In the genomic region with DNA sequence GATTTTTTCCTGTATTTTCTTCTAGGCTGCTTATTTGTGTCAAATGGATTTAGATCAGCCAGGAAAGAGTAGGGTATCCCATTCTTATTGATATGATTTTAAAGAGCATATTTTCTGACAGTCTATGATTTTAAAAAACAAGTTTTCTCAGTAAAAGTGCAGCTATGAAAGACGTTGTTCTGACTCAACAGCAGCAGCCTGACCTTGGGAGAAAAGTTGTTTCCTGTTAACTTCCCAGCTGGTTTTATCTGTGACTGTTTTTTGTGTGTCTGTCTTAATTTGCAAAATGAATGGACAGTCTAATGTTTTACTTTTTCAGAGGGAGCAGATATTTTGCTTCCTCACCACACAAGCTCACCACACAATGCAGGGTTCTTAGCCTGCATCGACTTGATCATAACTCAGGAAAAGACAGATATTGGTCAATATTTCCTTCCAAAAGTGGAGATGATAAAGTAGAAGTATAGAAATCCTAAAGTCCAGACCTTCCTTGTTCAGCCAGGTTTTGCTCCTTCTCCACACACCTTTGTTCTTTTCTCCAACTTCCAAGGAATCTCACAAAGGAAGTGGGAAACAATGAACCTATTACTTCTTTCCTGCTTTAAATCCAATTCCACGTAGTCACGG, we compare ENCODE assay signal across 7 cellular contexts. TPM values are rescaled to one million over a fixed set of nuclear protein-coding genes. Genes with fewer than 3 reads are reported as not detected.
A peak's percentile ranks its signal among the peaks of the same experiment; 100 is the strongest.
DNase-seq lines count a peak whose midpoint lies in the region; ATAC-seq and TF ChIP-seq lines count a peak whose summit lies in the region.

No MANE protein-coding gene starts in this region.

- TF ChIP-seq POLR2A in prostate gland (IDR thresholded peaks at IDR 0.05) = no peak

- H3K36me3 Mint-ChIP-seq in GM23338 (ENCODE audit: low read depth) = peaks cover 20% of the 10 kb centered on the region; the same call in 2 of the 3 replicates

- peak overlapping the region; percentile 76 for H3K4me3 Mint-ChIP-seq in GM23338

- H3K9ac ChIP-seq in SK-N-MC (ENCODE audit: insufficient read length) = peak overlapping the region; percentile 91

- H3K4me1 ChIP-seq in GM23338 (ENCODE audit: insufficient read depth) (peaks cover 27% of the 10 kb centered on the region), prostate gland (replicated peaks) (peaks cover 4% of the 10 kb centered on the region)

- H3K27me3 ChIP-seq in GM23338 (ENCODE audit: insufficient read depth) (no peaks in the 10 kb centered on the region), prostate gland (replicated peaks; ENCODE audit: insufficient read depth) (no peaks in the 10 kb centered on the region)

- TF ChIP-seq CTCF in GM23338 (conservative IDR thresholded peaks at IDR 0.05; ENCODE audit: low read depth in 2 of 2) (no peak), fibroblast of mammary gland (conservative IDR thresholded peaks at IDR 0.05; ENCODE audit: control insufficient read depth, insufficient read depth, low read depth, low read length) (no peak), prostate gland (IDR thresholded peaks at IDR 0.05) (no peak)

- peaks cover under 1% of the 10 kb centered on the region; the same call in 1 of the 2 replicates for H4K20me1 ChIP-seq in GM23338 (replicated peaks; ENCODE audit: insufficient read depth)

- ATAC-seq in GM23338 (no peak), esophagus mucosa (no peak), HG02588 (IDR thresholded peaks at IDR 0.05; ENCODE audit: unreplicated experiment) (no peak)

- H3K27me3 Mint-ChIP-seq in GM23338 (ENCODE audit: insufficient read depth, low read depth, poor library complexity) = peaks cover 2% of the 10 kb centered on the region

- no peaks in the 10 kb centered on the region for H3K9me3 Mint-ChIP-seq in GM23338

- H3K79me2 ChIP-seq in GM23338 (replicated peaks; ENCODE audit: insufficient read depth) = peaks cover 55% of the 10 kb centered on the region

- H3K9me2 ChIP-seq in GM23338 (ENCODE audit: insufficient read depth) = no peaks in the 10 kb centered on the region

- H3K4me2 ChIP-seq in GM23338 = peak overlapping the region; percentile 81

- WGBS in prostate gland = 7% methylated on average over 4 of the region's 4 CpGs

- intact Hi-C loops in prostate gland (cut with DNase I) = no loop called here

- peak overlapping the region; percentile 90 for H2AFZ ChIP-seq in GM23338

- peak overlapping the region; percentile 81 for H3K27ac Mint-ChIP-seq in GM23338

- H3F3A ChIP-seq in GM23338 (replicated peaks; ENCODE audit: low read depth) = no peaks in the 10 kb centered on the region

- H3K36me3 ChIP-seq in GM23338 (ENCODE audit: insufficient read depth) = no peaks in the 10 kb centered on the region
- H3K36me3 ChIP-seq in SK-N-MC (ENCODE audit: insufficient read depth, low read length) = peaks cover 25% of the 10 kb centered on the region
- no peaks in the 10 kb centered on the region for H3K36me3 ChIP-seq in prostate gland

- H3K4me3 ChIP-seq in GM23338 (peak overlapping the region; percentile 58), SK-N-MC (peak overlapping the region; percentile 94), fibroblast of mammary gland (ENCODE audit: control insufficient read depth, low read depth, low read length) (peak overlapping the region; percentile 77), prostate gland (peak overlapping the region; percentile 61 to 66)

- peaks cover 34% of the 10 kb centered on the region for H3K4me1 Mint-ChIP-seq in GM23338

- DNase-seq in GM23338 (ENCODE audit: low spot score) (no peak), SK-N-MC (ENCODE audit: low read depth, low spot score) (no peak), fibroblast of mammary gland (ENCODE audit: low read depth) (peak; percentile 70), prostate gland (ENCODE audit: low spot score) (no peak)
- DNase-seq in activated CD4-positive, alpha-beta T cell treated with anti-CD3 and anti-CD28 coated beads for 4 hours = no peak

- H3K9me3 ChIP-seq in SK-N-MC (ENCODE audit: low read depth, low read length) = no peaks in the 10 kb centered on the region
- no peaks in the 10 kb centered on the region for H3K9me3 ChIP-seq in prostate gland

- H3K27ac ChIP-seq in GM23338 (ENCODE audit: low read depth) (peak overlapping the region; percentile 91), SK-N-MC (peak overlapping the region; percentile 20; the same call in 1 of the 2 replicates), prostate gland (peak overlapping the region; percentile 85 to 90)

TF ChIP-seq in GM23338, 12 proteins besides CTCF, POLR2A, EP300 and RAD21 (continues in another document):
- TF ChIP-seq EZH2 (IDR thresholded peaks at IDR 0.05; ENCODE audit: low read depth, unreplicated experiment) (no peak), POLR2AphosphoS5 (IDR thresholded peaks at IDR 0.05; ENCODE audit: low read depth) (no peak), EZH2phosphoT487 (IDR thresholded peaks at IDR 0.05; ENCODE audit: unreplicated experiment) (no peak), ZNF331 (CRISPR knock-in tag; IDR thresholded peaks at IDR 0.05; ENCODE audit: low read depth) (no peak), ZNF114 (CRISPR knock-in tag; IDR thresholded peaks at IDR 0.05) (no peak)
- TF ChIP-seq, protein P1, sequence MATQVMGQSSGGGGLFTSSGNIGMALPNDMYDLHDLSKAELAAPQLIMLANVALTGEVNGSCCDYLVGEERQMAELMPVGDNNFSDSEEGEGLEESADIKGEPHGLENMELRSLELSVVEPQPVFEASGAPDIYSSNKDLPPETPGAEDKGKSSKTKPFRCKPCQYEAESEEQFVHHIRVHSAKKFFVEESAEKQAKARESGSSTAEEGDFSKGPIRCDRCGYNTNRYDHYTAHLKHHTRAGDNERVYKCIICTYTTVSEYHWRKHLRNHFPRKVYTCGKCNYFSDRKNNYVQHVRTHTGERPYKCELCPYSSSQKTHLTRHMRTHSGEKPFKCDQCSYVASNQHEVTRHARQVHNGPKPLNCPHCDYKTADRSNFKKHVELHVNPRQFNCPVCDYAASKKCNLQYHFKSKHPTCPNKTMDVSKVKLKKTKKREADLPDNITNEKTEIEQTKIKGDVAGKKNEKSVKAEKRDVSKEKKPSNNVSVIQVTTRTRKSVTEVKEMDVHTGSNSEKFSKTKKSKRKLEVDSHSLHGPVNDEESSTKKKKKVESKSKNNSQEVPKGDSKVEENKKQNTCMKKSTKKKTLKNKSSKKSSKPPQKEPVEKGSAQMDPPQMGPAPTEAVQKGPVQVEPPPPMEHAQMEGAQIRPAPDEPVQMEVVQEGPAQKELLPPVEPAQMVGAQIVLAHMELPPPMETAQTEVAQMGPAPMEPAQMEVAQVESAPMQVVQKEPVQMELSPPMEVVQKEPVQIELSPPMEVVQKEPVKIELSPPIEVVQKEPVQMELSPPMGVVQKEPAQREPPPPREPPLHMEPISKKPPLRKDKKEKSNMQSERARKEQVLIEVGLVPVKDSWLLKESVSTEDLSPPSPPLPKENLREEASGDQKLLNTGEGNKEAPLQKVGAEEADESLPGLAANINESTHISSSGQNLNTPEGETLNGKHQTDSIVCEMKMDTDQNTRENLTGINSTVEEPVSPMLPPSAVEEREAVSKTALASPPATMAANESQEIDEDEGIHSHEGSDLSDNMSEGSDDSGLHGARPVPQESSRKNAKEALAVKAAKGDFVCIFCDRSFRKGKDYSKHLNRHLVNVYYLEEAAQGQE (IDR thresholded peaks at IDR 0.05; ENCODE audit: unreplicated experiment) = no peak

RNA-seq across cellular contexts. Expression of gene MTHFD2L, which starts 0.7 kb away (rescaled TPM):
- total RNA-seq in GM23338 (2014; rRNA removed; shearing (Covaris generic)) = 24.4 and 29.2 TPM in 2 replicates
- 35.2 and 35.7 TPM in 2 replicates for polyA plus RNA-seq in GM23338 (2016; fragmentation: Nextera tagmentation; extraction: Ambion mirVana)
- total RNA-seq in prostate gland (10 to 100 TPM; 15.8 to 19.9 TPM), esophagus mucosa (9.4 TPM)

RNA-seq across cellular contexts. Expression of gene CXCL2, which starts 58.2 kb away (rescaled TPM):
- total RNA-seq in GM23338 (2014; rRNA removed; shearing (Covaris generic)) = 4.2 and 7.8 TPM in 2 replicates
- 3.3 TPM in 2 replicates for polyA plus RNA-seq in GM23338 (2016; fragmentation: Nextera tagmentation; extraction: Ambion mirVana)
- total RNA-seq in prostate gland (1 to 10 TPM in 1 of 2 donors, under 1 TPM in 1; 0.62 to 9.3 TPM), esophagus mucosa (0.60 TPM)

Comparison
In these comparisons a context has a peak if more than half of its experiments do, and no peak if none do; other contexts are left out.
1. H3K27ac ChIP-seq: peak in every context shown above with its lines; median percentile 91 in GM23338; 88 in prostate gland; 20 in SK-N-MC.